ENCODE assay signal across 22 cellular contexts in genomic region chr6:115728171-115728570, GRCh38.
DNase-seq lines count a peak whose midpoint lies in the region; ATAC-seq and TF ChIP-seq lines count a peak whose summit lies in the region.
"Had no signal": no experiment of that assay in that cellular context is flagged by ENCODE, and none has a peak within 500 bp of the region (broad histone marks: within the 10 kb centered on the region; RNA-seq: fewer than 3 reads in every experiment).

No MANE protein-coding gene starts in this region.

- CTCF ChIA-PET in RWPE1 (lab: Yijun Ruan, JAX) = no interaction called here

- DNase-seq in M059J (ENCODE audit: low read depth) (peak; percentile 57), RPMI7951 (ENCODE audit: low read depth) (peak; percentile 82), nephron progenitor cell (no peak), RWPE1 (ENCODE audit: low spot score) (no peak)
- DNase-seq: 8988T; ACHN; BE2C; C1 segment of cervical spinal cord; CD4-positive, CD25-positive, alpha-beta regulatory T cell; CD8-positive, alpha-beta memory T cell; COR-L47; DMS153; DMS53; DMS79; DND-41; EL; GDM1 had no signal

- no peak overlapping the region for H3K4me3 Mint-ChIP-seq in nephron progenitor cell
- H3K4me3 Mint-ChIP-seq: CD14-positive monocyte; CD4-positive, alpha-beta memory T cell; CD4-positive, CD25-positive, alpha-beta regulatory T cell; CD8-positive, alpha-beta memory T cell had no signal

- H3K27ac Mint-ChIP-seq in nephron progenitor cell = peak overlapping the region; percentile 53
- H3K27ac Mint-ChIP-seq: CD4-positive, alpha-beta memory T cell; CD4-positive, CD25-positive, alpha-beta regulatory T cell; CD8-positive, alpha-beta memory T cell had no signal

- H3K4me1 Mint-ChIP-seq in nephron progenitor cell = no peaks in the 10 kb centered on the region
- H3K4me1 Mint-ChIP-seq: CD14-positive monocyte; CD4-positive, alpha-beta memory T cell; CD4-positive, CD25-positive, alpha-beta regulatory T cell; CD8-positive, alpha-beta memory T cell had no signal

- ATAC-seq in GM18519 (IDR thresholded peaks at IDR 0.05; ENCODE audit: low FRiP score, unreplicated experiment) = no peak
- ATAC-seq: GM12878 had no signal

- no peak for TF ChIP-seq CTCF in nephron progenitor cell (IDR thresholded peaks at IDR 0.05)
- no peak for TF ChIP-seq CTCF in RWPE1 (conservative IDR thresholded peaks at IDR 0.05; ENCODE audit: low read depth)

- POLR2A ChIA-PET in RWPE1 (lab: Yijun Ruan, JAX; ENCODE audit: low non-redundant PET) = no interaction called here

- no peaks in the 10 kb centered on the region for H3K27me3 Mint-ChIP-seq in nephron progenitor cell (ENCODE audit: low read depth, poor library complexity)
- H3K27me3 Mint-ChIP-seq: CD4-positive, alpha-beta memory T cell; CD4-positive, CD25-positive, alpha-beta regulatory T cell; CD8-positive, alpha-beta memory T cell had no signal

- H3K36me3 Mint-ChIP-seq in nephron progenitor cell (ENCODE audit: low read depth) = no peaks in the 10 kb centered on the region
- H3K36me3 Mint-ChIP-seq: CD14-positive monocyte; CD4-positive, alpha-beta memory T cell; CD4-positive, CD25-positive, alpha-beta regulatory T cell; CD8-positive, alpha-beta memory T cell had no signal

- no peak overlapping the region for H3K27ac ChIP-seq in RWPE1
- H3K27ac ChIP-seq: BLaER1 had no signal

- peaks cover 7% of the 10 kb centered on the region for H3K9me3 Mint-ChIP-seq in nephron progenitor cell

Comparison
In these comparisons a context has a peak if more than half of its experiments do, and no peak if none do; other contexts are left out.
1. DNase-seq: peak in M059J (single experiment) and RPMI7951 (single experiment); none in nephron progenitor cell (single experiment) and RWPE1 (single experiment).